In genomic region chr5:134446938-134447337, GRCh38 we compare ENCODE assay signal across 1 cellular context.
TF ChIP-seq lines count a peak whose summit lies in the region.

No MANE protein-coding gene starts in this region.

TF ChIP-seq in GM12878, 131 proteins besides CTCF, POLR2A, EP300 and RAD21 (continued from another document):
- TF ChIP-seq CREB1 (IDR thresholded peaks at IDR 0.05; ENCODE audit: low read depth) (0 out of 2 replicates have a peak, but pooled peaks have one; percentile 19), ATF2 (IDR thresholded peaks at IDR 0.05; ENCODE audit: low read length) (0 out of 2 replicates have a peak, but pooled peaks have one; percentile 18), HDGF (IDR thresholded peaks at IDR 0.05) (no peak), IKZF1 (conservative IDR thresholded peaks at IDR 0.05) (no peak)
TF ChIP-seq in GM12878: peak in this region for 5.
